16 cellular contexts compared by ENCODE assay signal in genomic region chr6:9361749-9362148, GRCh38.
DNase-seq lines count a peak whose midpoint lies in the region; ATAC-seq lines count a peak whose summit lies in the region.
"Had no signal": no experiment of that assay in that cellular context is flagged by ENCODE, and none has a peak within 500 bp of the region (broad histone marks: within the 10 kb centered on the region; RNA-seq: fewer than 3 reads in every experiment).

No MANE protein-coding gene starts in this region.

- H3K4me1 ChIP-seq in GM23248 (ENCODE audit: insufficient read depth) (peaks cover 9% of the 10 kb centered on the region), skeletal muscle tissue (ENCODE audit: control insufficient read depth in 3 of 3, insufficient read depth in 3 of 3, low read length in 3 of 3) (peaks cover 0 to 3% (median 0%) of the 10 kb centered on the region in 3 donors)

- H3K9ac ChIP-seq in GM23248 (no peak overlapping the region), skeletal muscle tissue (ENCODE audit: low read depth in 1 of 3, low read length in 3 of 3) (peak overlapping the region in 1 of 3 donors; percentile 25)

- no peaks in the 10 kb centered on the region for H3K79me2 ChIP-seq in GM23248 (ENCODE audit: insufficient read depth)

- H3F3A ChIP-seq in GM23248 (ENCODE audit: insufficient read depth), result no peaks in the 10 kb centered on the region

- H3K27ac ChIP-seq in GM23248 (no peak overlapping the region), skeletal muscle tissue (ENCODE audit: low read depth, low read length) (peak overlapping the region; percentile 60)

- in situ Hi-C loops in GM23248 (cut with MboI), result no loop called here

- 51 to 53% methylated on average over 2 of the region's 2 CpGs for WGBS in GM23248 (ENCODE audit: low coverage in 1 of 2, low lambda C conversion rate in 2 of 2, missing lambda C conversion rate in 2 of 2), 2 experiments

- intact Hi-C loops in Right ventricle myocardium inferior (cut with DNase I), result loop anchor here (2.0 kb wide), 1 partner anchor 37 kb away; no protein-coding TSS in a partner anchor
- intact Hi-C loops in cardiac septum (cut with DNase I), result no loop called here

- no peaks in the 10 kb centered on the region for H3K36me3 ChIP-seq in GM23248 (ENCODE audit: low read depth)
- no peaks in the 10 kb centered on the region for H3K36me3 ChIP-seq in skeletal muscle tissue (ENCODE audit: control insufficient read depth in 3 of 3, insufficient read depth in 3 of 3, low read length in 3 of 3)

- H3K4me3 ChIP-seq in GM23248 (no peak overlapping the region), skeletal muscle tissue (ENCODE audit: low read length in 3 of 3) (peak overlapping the region in 1 of 3 donors; percentile 10)
- H3K4me3 ChIP-seq: GM12878, GM23338 had no signal

- H3K27me3 ChIP-seq in GM23248 (replicated peaks; ENCODE audit: insufficient read depth) (no peaks in the 10 kb centered on the region), skeletal muscle tissue (ENCODE audit: control insufficient read depth in 3 of 3, insufficient read depth in 3 of 3, low read length in 3 of 3) (no peaks in the 10 kb centered on the region)

- peak; percentile 62 for ATAC-seq in Right ventricle myocardium inferior
- ATAC-seq: GM12878, GM23338, HCT116 had no signal

- H3K9me2 ChIP-seq in GM23248 (ENCODE audit: insufficient read depth), result no peaks in the 10 kb centered on the region

- DNase-seq in Right ventricle myocardium inferior (ENCODE audit: missing footprints), result no peak
- DNase-seq in cardiac septum (ENCODE audit: low spot score), result no peak
- no peak for DNase-seq in GM23248
- DNase-seq in M059J (ENCODE audit: low read depth), result peak; percentile 2
- DNase-seq in stimulated activated CD8-positive, alpha-beta memory T cell treated with anti-CD3 and anti-CD28 coated beads, Interleukin-4, amount 100 ng/mL, for 48 hours, result no peak
- DNase-seq: C1 segment of cervical spinal cord; Calu3; CD4-positive, alpha-beta memory T cell; COR-L47; DMS79; GDM1; H9 had no signal

- H3K4me2 ChIP-seq in GM23248 (ENCODE audit: unreplicated experiment), result no peak overlapping the region
- H3K4me2 ChIP-seq: GM23338 had no signal

- peak overlapping the region; percentile 8; the same call in 1 of the 2 replicates for H2AFZ ChIP-seq in GM23248
- H2AFZ ChIP-seq: GM23338 had no signal

- H3K9me3 ChIP-seq in GM23248 (ENCODE audit: low read depth), result no peaks in the 10 kb centered on the region
- peaks cover 0 to 4% (median 0%) of the 10 kb centered on the region in 3 donors for H3K9me3 ChIP-seq in skeletal muscle tissue (ENCODE audit: control insufficient read depth in 3 of 3, low read length in 3 of 3)

- no peaks in the 10 kb centered on the region for H4K20me1 ChIP-seq in GM23248 (ENCODE audit: insufficient read depth)
